ENCODE assay signal across 2 cellular contexts in genomic region chr1:231625042-231625441, GRCh38.
TF ChIP-seq lines count a peak whose summit lies in the region.

No MANE protein-coding gene starts in this region.

TF ChIP-seq in HEK293, 187 proteins besides CTCF, POLR2A, EP300 and RAD21:
- TF ChIP-seq, protein P1, sequence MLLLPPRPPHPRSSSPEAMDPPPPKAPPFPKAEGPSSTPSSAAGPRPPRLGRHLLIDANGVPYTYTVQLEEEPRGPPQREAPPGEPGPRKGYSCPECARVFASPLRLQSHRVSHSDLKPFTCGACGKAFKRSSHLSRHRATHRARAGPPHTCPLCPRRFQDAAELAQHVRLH (tag by site-specific recombination; IDR thresholded peaks at IDR 0.05): peak; percentile 61; the same call in 1 of the 2 replicates
- peak; percentile 85 for TF ChIP-seq ZNF146 (tag by site-specific recombination; IDR thresholded peaks at IDR 0.05)

TF ChIP-seq in K562, 482 proteins besides CTCF, POLR2A, EP300 and RAD21:
- peak; percentile 54 for TF ChIP-seq ZNF146 (CRISPR knock-in tag; IDR thresholded peaks at IDR 0.05; ENCODE audit: unreplicated experiment)
